Comparison of ENCODE assay signal across 14 cellular contexts in the genomic region with DNA sequence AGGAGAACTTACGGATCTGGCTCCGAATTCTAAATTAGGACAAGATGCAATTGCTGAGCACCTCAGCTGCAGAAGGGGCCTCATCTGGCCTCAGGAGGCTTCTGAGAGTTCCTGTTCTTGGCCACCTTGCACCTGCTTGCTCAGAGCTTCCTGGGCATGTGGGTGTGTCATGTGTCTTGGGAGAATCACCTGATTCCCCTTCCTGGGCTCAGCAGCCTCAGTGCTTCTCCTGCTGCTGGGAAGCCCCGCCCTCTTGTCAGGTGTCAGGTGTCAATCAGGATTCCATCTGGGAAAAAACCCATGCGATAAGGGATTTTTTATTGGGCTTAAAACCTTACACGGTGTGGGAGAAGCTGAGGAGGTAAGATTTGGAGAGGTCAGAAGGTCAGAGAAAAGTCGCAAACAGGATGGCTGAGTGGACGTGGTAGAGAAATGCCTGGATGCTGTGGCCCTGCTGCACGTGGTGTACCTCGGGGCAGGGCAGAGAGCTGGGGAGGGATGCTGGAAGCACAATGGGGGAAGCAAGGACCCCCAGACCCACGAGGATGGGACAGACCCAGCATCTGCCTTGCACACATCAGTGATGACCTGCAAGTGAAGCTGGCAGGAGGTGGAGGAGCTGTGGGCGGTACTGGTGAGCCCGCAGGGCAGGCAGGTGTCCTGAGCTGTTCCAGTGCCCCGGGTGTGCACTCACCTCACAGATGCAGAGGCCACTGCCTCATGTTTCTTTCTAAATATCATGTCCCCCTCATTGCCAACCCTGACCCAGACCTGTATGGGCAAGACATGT.
"Had no signal": no experiment of that assay in that cellular context is flagged by ENCODE, and none has a peak within 500 bp of the region (broad histone marks: within the 10 kb centered on the region; RNA-seq: fewer than 3 reads in every experiment).

No MANE protein-coding gene starts in this region.

- H3K4me1 ChIP-seq: breast epithelium, heart right ventricle had no signal

- H3K27ac ChIP-seq: breast epithelium, heart right ventricle had no signal

- DNase-seq: activated CD4-positive, alpha-beta T cell treated with anti-CD3 and anti-CD28 coated beads, Interleukin-2, amount 10 ng/mL, durations not matched to agents 7 days and 5 days; activated CD8-positive, alpha-beta memory T cell treated with anti-CD3 and anti-CD28 coated beads, Interleukin-2, amount 50 U/mL, for 4 hours; activated T-cell treated with anti-CD3 and anti-CD28 coated beads, Interleukin-2, amount 50 U/mL, for 4 hours; cerebellar nuclear complex; effector CD4-positive, alpha-beta T cell; heart right ventricle; stimulated activated CD4-positive, alpha-beta T cell treated with anti-CD3 and anti-CD28 coated beads, Interleukin-12 subunit alpha, Interleukin-12 subunit beta, amount 100 ng/mL, for 4 hours; stimulated activated CD4-positive, alpha-beta T cell treated with anti-CD3 and anti-CD28 coated beads, Interleukin-1b, Interleukin-23, amount 100 ng/mL, for 48 hours; stimulated activated CD8-positive, alpha-beta memory T cell treated with anti-CD3 and anti-CD28 coated beads, Interleukin-4, amount 100 ng/mL, for 48 hours; stimulated activated naive CD4-positive, alpha-beta T cell had no signal

- ATAC-seq: activated CD4-positive, CD25-positive, alpha-beta regulatory T cell treated with anti-CD3 and anti-CD28 coated beads, Interleukin-2, amount 50 U/mL, for 24 hours; activated T-cell treated with anti-CD3 and anti-CD28 coated beads, Interleukin-2, amount 50 U/mL, for 4 hours; esophagus mucosa; heart right ventricle; left lobe of liver had no signal

- H3K4me3 ChIP-seq: breast epithelium, heart right ventricle had no signal

- H3K36me3 ChIP-seq: breast epithelium, heart right ventricle had no signal
